Comparison of ENCODE assay signal across 19 cellular contexts in genomic region chr13:96551540-96551939, GRCh38.
DNase-seq lines count a peak whose midpoint lies in the region; ATAC-seq and TF ChIP-seq lines count a peak whose summit lies in the region.
"Had no signal": no experiment of that assay in that cellular context is flagged by ENCODE, and none has a peak within 500 bp of the region (broad histone marks: within the 10 kb centered on the region; RNA-seq: fewer than 3 reads in every experiment).

No MANE protein-coding gene starts in this region.

- CTCF ChIA-PET in activated CD4-positive, alpha-beta memory T cell treated with anti-CD3 and anti-CD28 coated beads, Interleukin-2, amount 10 ng/mL, durations not matched to agents 7 days and 5 days (lab: Charles Lee), result no interaction called here

- H3K9me3 Mint-ChIP-seq in activated CD4-positive, alpha-beta memory T cell treated with anti-CD3 and anti-CD28 coated beads, Interleukin-2, amount 10 ng/mL, durations not matched to agents 7 days and 5 days, result peaks cover 6% of the 10 kb centered on the region
- H3K9me3 Mint-ChIP-seq: activated CD4-positive, alpha-beta memory T cell treated with anti-CD3 and anti-CD28 coated beads for 36 hours had no signal

- DNase-seq in Right ventricle myocardium inferior (ENCODE audit: missing footprints) (peak; percentile 56), Right ventricle myocardium superior (no peak), NCI-H526 (lab: John Stamatoyannopoulos, UW) (peak; percentile 22 to 90), kidney epithelial cell (ENCODE audit: low read depth) (peak; percentile 4), GF-D8 (lab: John Stamatoyannopoulos, UW) (no peak), Ammon's horn (ENCODE audit: low spot score) (no peak), D341Med (ENCODE audit: low spot score) (no peak)
- DNase-seq in activated CD4-positive, alpha-beta memory T cell treated with anti-CD3 and anti-CD28 coated beads, Interleukin-2, amount 10 ng/mL, durations not matched to agents 7 days and 5 days, result no peak
- DNase-seq: activated CD4-positive, alpha-beta memory T cell treated with anti-CD3 and anti-CD28 coated beads for 36 hours; activated naive CD4-positive, alpha-beta T cell; central memory CD4-positive, alpha-beta T cell; foreskin fibroblast; NCI-H2029 treated with DMSO at 0.1 percent for 48 hours; NCI-H82; nucleus accumbens; uterus had no signal

- intact Hi-C loops in Right ventricle myocardium inferior (cut with DNase I), result no loop called here
- intact Hi-C loops in Right ventricle myocardium superior (cut with DNase I), result no loop called here

- TF ChIP-seq CTCF in kidney epithelial cell (IDR thresholded peaks at IDR 0.05; ENCODE audit: insufficient read depth, low read length, poor library complexity, severe bottlenecking), result no peak

- H3K27me3 Mint-ChIP-seq in activated CD4-positive, alpha-beta memory T cell treated with anti-CD3 and anti-CD28 coated beads, Interleukin-2, amount 10 ng/mL, durations not matched to agents 7 days and 5 days, result no peaks in the 10 kb centered on the region
- H3K27me3 Mint-ChIP-seq: activated CD4-positive, alpha-beta memory T cell treated with anti-CD3 and anti-CD28 coated beads for 36 hours had no signal

- no peak for ATAC-seq in Right ventricle myocardium inferior
- ATAC-seq in Right ventricle myocardium superior (ENCODE audit: poor library complexity), result no peak
- ATAC-seq: A549 had no signal

- H3K4me3 ChIP-seq in kidney epithelial cell (ENCODE audit: low read depth, low read length), result no peak overlapping the region
- H3K4me3 ChIP-seq: A549, BLaER1, lung, uterus had no signal

- no peak overlapping the region for H3K4me3 Mint-ChIP-seq in activated CD4-positive, alpha-beta memory T cell treated with anti-CD3 and anti-CD28 coated beads, Interleukin-2, amount 10 ng/mL, durations not matched to agents 7 days and 5 days
- H3K4me3 Mint-ChIP-seq: activated CD4-positive, alpha-beta memory T cell treated with anti-CD3 and anti-CD28 coated beads for 36 hours had no signal

- POLR2A ChIA-PET in activated CD4-positive, alpha-beta memory T cell treated with anti-CD3 and anti-CD28 coated beads, Interleukin-2, amount 10 ng/mL, durations not matched to agents 7 days and 5 days (lab: Charles Lee), result no interaction called here

- no peaks in the 10 kb centered on the region for H3K36me3 Mint-ChIP-seq in activated CD4-positive, alpha-beta memory T cell treated with anti-CD3 and anti-CD28 coated beads, Interleukin-2, amount 10 ng/mL, durations not matched to agents 7 days and 5 days (ENCODE audit: low read depth)
- H3K36me3 Mint-ChIP-seq: activated CD4-positive, alpha-beta memory T cell treated with anti-CD3 and anti-CD28 coated beads for 36 hours had no signal

- no peaks in the 10 kb centered on the region for H3K27me3 ChIP-seq in kidney epithelial cell (ENCODE audit: control insufficient read depth, insufficient read depth, low read length)
- H3K27me3 ChIP-seq: BLaER1, uterus had no signal

- no peaks in the 10 kb centered on the region for H3K4me1 Mint-ChIP-seq in activated CD4-positive, alpha-beta memory T cell treated with anti-CD3 and anti-CD28 coated beads, Interleukin-2, amount 10 ng/mL, durations not matched to agents 7 days and 5 days

- no peak overlapping the region for H3K27ac Mint-ChIP-seq in activated CD4-positive, alpha-beta memory T cell treated with anti-CD3 and anti-CD28 coated beads, Interleukin-2, amount 10 ng/mL, durations not matched to agents 7 days and 5 days
- H3K27ac Mint-ChIP-seq: activated CD4-positive, alpha-beta memory T cell treated with anti-CD3 and anti-CD28 coated beads for 36 hours had no signal

- no peaks in the 10 kb centered on the region for H3K36me3 ChIP-seq in kidney epithelial cell (ENCODE audit: control insufficient read depth, insufficient read depth, low read length)
- H3K36me3 ChIP-seq: BLaER1, uterus had no signal

Comparison
In these comparisons a context has a peak if more than half of its experiments do, and no peak if none do; other contexts are left out.
1. DNase-seq: peak in Right ventricle myocardium inferior (single experiment), NCI-H526 (2 of 2) and kidney epithelial cell (single experiment); none in Right ventricle myocardium superior (single experiment), GF-D8 (single experiment), Ammon's horn (single experiment), D341Med (single experiment) and activated CD4-positive, alpha-beta memory T cell treated with anti-CD3 and anti-CD28 coated beads, Interleukin-2, amount 10 ng/mL, durations not matched to agents 7 days and 5 days (single experiment).